26 cellular contexts compared by ENCODE assay signal in the genomic region with DNA sequence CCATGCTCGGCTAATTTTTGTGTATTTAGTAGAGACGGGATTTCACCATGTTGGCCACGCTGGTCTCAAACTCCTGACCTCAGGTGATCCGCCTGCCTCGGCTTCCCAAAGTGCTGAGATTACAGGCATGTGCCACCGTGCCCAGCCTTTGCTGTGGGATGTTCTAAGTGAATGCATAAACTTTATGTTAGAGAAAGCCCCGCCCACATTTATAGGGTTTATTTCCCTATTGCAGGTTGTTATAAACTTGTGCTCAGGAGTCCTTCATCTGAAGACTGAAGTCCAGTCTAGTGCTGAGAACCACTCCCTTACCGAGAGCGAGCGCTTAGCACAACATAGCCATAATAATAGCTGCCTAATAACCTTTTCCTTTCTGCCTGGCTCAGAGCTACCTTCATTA.
"Had no signal": no experiment of that assay in that cellular context is flagged by ENCODE, and none has a peak within 500 bp of the region (broad histone marks: within the 10 kb centered on the region; RNA-seq: fewer than 3 reads in every experiment).

No MANE protein-coding gene starts in this region.

- H3K4me1 ChIP-seq: ascending aorta, esophagus muscularis mucosa, sigmoid colon, uterus had no signal

- H3K9me3 ChIP-seq: ascending aorta, esophagus muscularis mucosa, sigmoid colon, uterus had no signal

- H3K4me3 Mint-ChIP-seq: activated B cell treated with CpG ODN at 0.5 μM for 24 hours; activated CD4-positive, alpha-beta T cell treated with anti-CD3 and anti-CD28 coated beads for 36 hours; activated T-cell treated with anti-CD3 and anti-CD28 coated beads, Interleukin-2, amount 50 U/mL, for 24 hours; activated T-helper 17 cell treated with anti-CD3 and anti-CD28 coated beads, Interleukin-2, amount 50 U/mL, for 72 hours; memory B cell; naive thymus-derived CD4-positive, alpha-beta T cell; neural crest cell; stimulated activated naive B cell treated with anti-CD40 and anti-IgM and Interleukin-4, amounts not matched to agents 10 μg/mL and 1 μg/mL and 100 μg/mL, for 72 hours had no signal

- H3K27ac Mint-ChIP-seq: activated B cell treated with CpG ODN at 0.5 μM for 24 hours; activated CD4-positive, alpha-beta T cell treated with anti-CD3 and anti-CD28 coated beads for 36 hours; activated naive CD4-positive, alpha-beta T cell treated with anti-CD3 and anti-CD28 coated beads, Interleukin-2, amount 50 U/mL, for 72 hours; activated T-cell treated with anti-CD3 and anti-CD28 coated beads, Interleukin-2, amount 50 U/mL, for 24 hours; activated T-helper 17 cell treated with anti-CD3 and anti-CD28 coated beads, Interleukin-2, amount 50 U/mL, for 72 hours; memory B cell had no signal

- DNase-seq: activated B cell treated with CpG ODN at 0.5 μM for 24 hours; activated CD4-positive, alpha-beta T cell treated with anti-CD3 and anti-CD28 coated beads for 36 hours; activated CD4-positive, alpha-beta T cell treated with anti-CD3 and anti-CD28 coated beads, Interleukin-2, amount 50 U/mL, for 4 hours; activated CD8-positive, alpha-beta memory T cell treated with anti-CD3 and anti-CD28 coated beads for 24 hours; activated CD8-positive, alpha-beta memory T cell treated with anti-CD3 and anti-CD28 coated beads, Interleukin-2, amount 50 U/mL, for 4 hours; activated T-cell treated with anti-CD3 and anti-CD28 coated beads, Interleukin-2, amount 50 U/mL, for 24 hours; brain microvascular endothelial cell; caudate nucleus; dorsolateral prefrontal cortex; glutamatergic neuron; hippocampal formation; naive thymus-derived CD4-positive, alpha-beta T cell; retina; sigmoid colon; stimulated activated CD4-positive, alpha-beta T cell treated with anti-CD3 and anti-CD28 coated beads, Interleukin-2, amount 100 ng/mL, for 48 hours; stimulated activated CD8-positive, alpha-beta memory T cell treated with anti-CD3 and anti-CD28 coated beads, Interleukin-4, amount 100 ng/mL, for 48 hours; stimulated activated naive B cell treated with anti-CD40 and anti-IgM and Interleukin-4, amounts not matched to agents 10 μg/mL and 1 μg/mL and 100 μg/mL, for 72 hours; T1000; trophoblast cell; uterus had no signal

- H3K4me3 ChIP-seq: ascending aorta, dorsolateral prefrontal cortex, esophagus muscularis mucosa, sigmoid colon, uterus had no signal

- H3K27me3 ChIP-seq: ascending aorta, brain microvascular endothelial cell, dorsolateral prefrontal cortex, esophagus muscularis mucosa, sigmoid colon, uterus had no signal

- H3K36me3 Mint-ChIP-seq: activated naive CD4-positive, alpha-beta T cell treated with anti-CD3 and anti-CD28 coated beads, Interleukin-2, amount 50 U/mL, for 72 hours; memory B cell; naive thymus-derived CD4-positive, alpha-beta T cell; stimulated activated naive B cell treated with anti-CD40 and anti-IgM and Interleukin-4, amounts not matched to agents 10 μg/mL and 1 μg/mL and 100 μg/mL, for 72 hours had no signal

- H3K27me3 Mint-ChIP-seq: activated B cell treated with CpG ODN at 0.5 μM for 24 hours; activated CD4-positive, alpha-beta T cell treated with anti-CD3 and anti-CD28 coated beads for 36 hours; activated T-cell treated with anti-CD3 and anti-CD28 coated beads, Interleukin-2, amount 50 U/mL, for 24 hours; activated T-helper 17 cell treated with anti-CD3 and anti-CD28 coated beads, Interleukin-2, amount 50 U/mL, for 72 hours; memory B cell; naive thymus-derived CD4-positive, alpha-beta T cell; stimulated activated naive B cell treated with anti-CD40 and anti-IgM and Interleukin-4, amounts not matched to agents 10 μg/mL and 1 μg/mL and 100 μg/mL, for 72 hours had no signal

- H3K4me1 Mint-ChIP-seq: activated T-helper 17 cell treated with anti-CD3 and anti-CD28 coated beads, Interleukin-2, amount 50 U/mL, for 72 hours; memory B cell; neural crest cell had no signal

- H3K9me3 Mint-ChIP-seq: activated B cell treated with CpG ODN at 0.5 μM for 24 hours; activated naive CD4-positive, alpha-beta T cell treated with anti-CD3 and anti-CD28 coated beads, Interleukin-2, amount 50 U/mL, for 72 hours; activated T-cell treated with anti-CD3 and anti-CD28 coated beads, Interleukin-2, amount 50 U/mL, for 24 hours; activated T-helper 17 cell treated with anti-CD3 and anti-CD28 coated beads, Interleukin-2, amount 50 U/mL, for 72 hours; memory B cell; neural crest cell; stimulated activated naive B cell treated with anti-CD40 and anti-IgM and Interleukin-4, amounts not matched to agents 10 μg/mL and 1 μg/mL and 100 μg/mL, for 72 hours had no signal

- ATAC-seq: activated CD4-positive, alpha-beta T cell treated with anti-CD3 and anti-CD28 coated beads for 36 hours; activated naive CD4-positive, alpha-beta T cell treated with anti-CD3 and anti-CD28 coated beads, Interleukin-2, amount 50 U/mL, for 72 hours; activated T-helper 17 cell treated with anti-CD3 and anti-CD28 coated beads, Interleukin-2, amount 50 U/mL, for 72 hours; naive thymus-derived CD4-positive, alpha-beta T cell; stimulated activated naive B cell treated with anti-CD40 and anti-IgM and Interleukin-4, amounts not matched to agents 10 μg/mL and 1 μg/mL and 100 μg/mL, for 72 hours had no signal

- H3K27ac ChIP-seq: ascending aorta, brain microvascular endothelial cell, dorsolateral prefrontal cortex, esophagus muscularis mucosa, sigmoid colon, uterus had no signal

- H3K36me3 ChIP-seq: ascending aorta, brain microvascular endothelial cell, esophagus muscularis mucosa, sigmoid colon, uterus had no signal
